ENCODE assay signal across 33 cellular contexts in genomic region chr20:8313073-8313472, GRCh38.
DNase-seq lines count a peak whose midpoint lies in the region; ATAC-seq, FAIRE-seq and TF ChIP-seq lines count a peak whose summit lies in the region.
"Had no signal": no experiment of that assay in that cellular context is flagged by ENCODE, and none has a peak within 500 bp of the region (broad histone marks: within the 10 kb centered on the region; RNA-seq: fewer than 3 reads in every experiment).

No MANE protein-coding gene starts in this region.

- H3K27me3 ChIP-seq in HepG2 (ENCODE audit: control insufficient read depth in 1 of 2, insufficient read depth in 2 of 2, low read length in 2 of 2) (no peaks in the 10 kb centered on the region), right lobe of liver (no peaks in the 10 kb centered on the region), GM23338 (ENCODE audit: insufficient read depth) (no peaks in the 10 kb centered on the region)
- H3K27me3 ChIP-seq: BE2C; BLaER1; BLaER1 treated with 17β-estradiol and CSF1 and Interleukin-3, amounts not matched to agents 10 nM and 100 nM had no signal

- intact Hi-C loops in HepG2 (cut with micrococcal nuclease; ENCODE audit: unreplicated experiment) (loop anchor here (10.0 kb wide), 1 partner anchor 212 kb away; no protein-coding TSS in a partner anchor), right lobe of liver (cut with DNase I) (no loop called here)

- TF ChIP-seq EP300 in HepG2 (IDR thresholded peaks at IDR 0.05; ENCODE audit: low read depth in 2 of 2, low read length in 2 of 2) (no peak), HepG2 (CRISPR knock-in tag; IDR thresholded peaks at IDR 0.05; ENCODE audit: borderline replicate concordance) (no peak)

- DNase-seq in HepG2 (ENCODE audit: low spot score): no peak
- DNase-seq in right lobe of liver: no peak
- DNase-seq in GM23338 (ENCODE audit: low spot score): no peak
- no peak for DNase-seq in activated CD4-positive, alpha-beta T cell treated with anti-CD3 and anti-CD28 coated beads, Interleukin-2, amount 50 U/mL, for 48 hours
- DNase-seq: 8988T; ACHN; AML-193; BE2C; C1 segment of cervical spinal cord; Caco-2; Calu3; CD4-positive, alpha-beta memory T cell; CD4-positive, alpha-beta T cell; CD4-positive, CD25-positive, alpha-beta regulatory T cell; CD8-positive, alpha-beta memory T cell; CD8-positive, alpha-beta T cell; COR-L47; DMS 273 treated with DMSO at 0.1 percent for 48 hours; DMS153; DMS53; DMS79; DMS79 treated with DMSO at 0.1 percent for 48 hours; DND-41; EL had no signal

- H3K9me3 Mint-ChIP-seq in GM23338: no peaks in the 10 kb centered on the region
- H3K9me3 Mint-ChIP-seq: CD4-positive, alpha-beta memory T cell; CD4-positive, alpha-beta T cell; CD8-positive, alpha-beta memory T cell; CD8-positive, alpha-beta T cell had no signal

- H3K27ac ChIP-seq in HepG2 (ENCODE audit: extremely low read length, insufficient read depth, low read length) (no peak overlapping the region), right lobe of liver (no peak overlapping the region), GM23338 (ENCODE audit: low read depth) (no peak overlapping the region)
- H3K27ac ChIP-seq: 22Rv1; A549; BLaER1; BLaER1 treated with 17β-estradiol and CSF1 and Interleukin-3, amounts not matched to agents 10 nM and 100 nM; C4-2B had no signal

- H3K36me3 Mint-ChIP-seq in GM23338 (ENCODE audit: low read depth): no peaks in the 10 kb centered on the region
- H3K36me3 Mint-ChIP-seq: CD4-positive, alpha-beta memory T cell; CD4-positive, CD25-positive, alpha-beta regulatory T cell; CD8-positive, alpha-beta memory T cell; CD8-positive, alpha-beta T cell had no signal

- FAIRE-seq in HepG2 (lab: Jason Lieb, UNC): no peak
- FAIRE-seq: A204.1, D721Med had no signal

- 96% methylated on average over 1 of the region's 1 CpG for WGBS in HepG2 (ENCODE audit: low lambda C conversion rate)
- WGBS in right lobe of liver (ENCODE audit: insufficient coverage, low coverage, low lambda C conversion rate, missing lambda C conversion rate): 83% methylated on average over 1 of the region's 1 CpG

- H3K27ac Mint-ChIP-seq in GM23338: no peak overlapping the region
- H3K27ac Mint-ChIP-seq: B cell; CD14-positive monocyte; CD4-positive, alpha-beta T cell; CD8-positive, alpha-beta memory T cell; CD8-positive, alpha-beta T cell had no signal

- H3K36me3 ChIP-seq in HepG2 (replicated peaks in 1 of 2; ENCODE audit: control insufficient read depth in 1 of 2, insufficient read depth in 2 of 2, low read length in 2 of 2) (no peaks in the 10 kb centered on the region; a peak in 1 of 5 replicates), right lobe of liver (no peaks in the 10 kb centered on the region), GM23338 (ENCODE audit: insufficient read depth) (no peaks in the 10 kb centered on the region)
- H3K36me3 ChIP-seq: BE2C; BLaER1; BLaER1 treated with 17β-estradiol and CSF1 and Interleukin-3, amounts not matched to agents 10 nM and 100 nM had no signal

- no peaks in the 10 kb centered on the region for H4K20me1 ChIP-seq in HepG2 (ENCODE audit: insufficient read depth, low read length)
- H4K20me1 ChIP-seq in GM23338 (replicated peaks; ENCODE audit: insufficient read depth): no peaks in the 10 kb centered on the region
- H4K20me1 ChIP-seq: BLaER1; BLaER1 treated with 17β-estradiol and CSF1 and Interleukin-3, amounts not matched to agents 10 nM and 100 nM had no signal

- no peaks in the 10 kb centered on the region for H3K27me3 Mint-ChIP-seq in GM23338 (ENCODE audit: insufficient read depth, low read depth, poor library complexity)
- H3K27me3 Mint-ChIP-seq: B cell; CD4-positive, alpha-beta memory T cell; CD4-positive, alpha-beta T cell had no signal

- no peak overlapping the region for H3K4me3 ChIP-seq in HepG2 (replicated peaks in 1 of 3; ENCODE audit: insufficient read depth in 1 of 3, low read depth in 2 of 3, low read length in 3 of 3)
- H3K4me3 ChIP-seq in right lobe of liver: no peak overlapping the region
- no peak overlapping the region for H3K4me3 ChIP-seq in GM23338
- H3K4me3 ChIP-seq: A549; BLaER1; BLaER1 treated with 17β-estradiol and CSF1 and Interleukin-3, amounts not matched to agents 10 nM and 100 nM had no signal

- no peak overlapping the region for H3K4me3 Mint-ChIP-seq in GM23338
- H3K4me3 Mint-ChIP-seq: B cell; CD14-positive monocyte; CD4-positive, alpha-beta memory T cell; CD4-positive, alpha-beta T cell; CD4-positive, CD25-positive, alpha-beta regulatory T cell; CD8-positive, alpha-beta memory T cell; CD8-positive, alpha-beta T cell had no signal

- peaks cover 15% of the 10 kb centered on the region; the same call in 2 of the 3 replicates for H3K4me1 Mint-ChIP-seq in GM23338
- H3K4me1 Mint-ChIP-seq: B cell; CD4-positive, alpha-beta memory T cell; CD4-positive, CD25-positive, alpha-beta regulatory T cell had no signal

- no peaks in the 10 kb centered on the region for H3K9me3 ChIP-seq in HepG2 (ENCODE audit: low read length)
- H3K9me3 ChIP-seq in right lobe of liver: no peaks in the 10 kb centered on the region
- H3K9me3 ChIP-seq: A549; BE2C; BLaER1; BLaER1 treated with 17β-estradiol and CSF1 and Interleukin-3, amounts not matched to agents 10 nM and 100 nM; Caco-2 had no signal

- TF ChIP-seq CTCF in HepG2 (CRISPR knock-in tag; IDR thresholded peaks at IDR 0.05) (no peak), right lobe of liver (IDR thresholded peaks at IDR 0.05) (no peak), GM23338 (conservative IDR thresholded peaks at IDR 0.05; ENCODE audit: low read depth in 2 of 2) (no peak)

- H3K4me1 ChIP-seq in HepG2 (ENCODE audit: insufficient read depth, low read length): peaks cover 16% of the 10 kb centered on the region
- peaks cover 0 to 6% (median 0%) of the 10 kb centered on the region in 4 donors for H3K4me1 ChIP-seq in right lobe of liver
- peaks cover 12% of the 10 kb centered on the region; the same call in 1 of the 2 replicates for H3K4me1 ChIP-seq in GM23338 (ENCODE audit: insufficient read depth)
- H3K4me1 ChIP-seq: A549; BLaER1 treated with 17β-estradiol and CSF1 and Interleukin-3, amounts not matched to agents 10 nM and 100 nM had no signal

- in situ Hi-C loops in HepG2 (cut with HindIII; ENCODE audit: extremely low pct_ligation_motif_present, low pct_unique_long_range_greater_than_20kb): no loop called here

- BruUV-seq in HepG2 (replicated peaks; lab: Mats Ljungman, UMichigan): no TSS peak

- CTCF ChIA-PET in HepG2 (lab: Yijun Ruan, JAX; ENCODE audit: low intra/inter-chr PET ratio, low total read pairs): no interaction called here

- peaks cover 6% of the 10 kb centered on the region for H3K79me2 ChIP-seq in HepG2 (ENCODE audit: insufficient read depth, low read length)
- no peaks in the 10 kb centered on the region for H3K79me2 ChIP-seq in GM23338 (replicated peaks; ENCODE audit: insufficient read depth)

- H3F3A ChIP-seq in GM23338 (replicated peaks; ENCODE audit: low read depth): no peaks in the 10 kb centered on the region

- no peak for TF ChIP-seq RAD21 in HepG2 (CRISPR knock-in tag; IDR thresholded peaks at IDR 0.05)

- no peaks in the 10 kb centered on the region; the same call in 1 of the 2 replicates for H3K9me2 ChIP-seq in GM23338 (ENCODE audit: insufficient read depth)

- ATAC-seq in HepG2 (no peak), right lobe of liver (no peak), GM23338 (no peak)
- ATAC-seq: A549; CD8-positive, alpha-beta T cell had no signal

- H2AFZ ChIP-seq in HepG2 (ENCODE audit: low read length) (no peak overlapping the region), GM23338 (no peak overlapping the region)

- H3K4me2 ChIP-seq in HepG2 (ENCODE audit: low read depth, low read length): no peak overlapping the region
- no peak overlapping the region for H3K4me2 ChIP-seq in GM23338
- H3K4me2 ChIP-seq: A549; BLaER1; BLaER1 treated with 17β-estradiol and CSF1 and Interleukin-3, amounts not matched to agents 10 nM and 100 nM had no signal

- POLR2A ChIA-PET in HepG2 (lab: Yijun Ruan, JAX): no interaction called here

- TF ChIP-seq POLR2A in HepG2 (IDR thresholded peaks at IDR 0.05; ENCODE audit: insufficient read depth in 1 of 2, low read depth in 2 of 2, low read length in 2 of 2) (no peak), right lobe of liver (IDR thresholded peaks at IDR 0.05) (no peak)

- no peak overlapping the region for H3K9ac ChIP-seq in HepG2 (ENCODE audit: insufficient read depth, low read depth, low read length)
- H3K9ac ChIP-seq: BLaER1; BLaER1 treated with 17β-estradiol and CSF1 and Interleukin-3, amounts not matched to agents 10 nM and 100 nM had no signal

TF ChIP-seq in HepG2, 621 proteins besides CTCF, POLR2A, EP300 and RAD21:
- peak; percentile 99 for TF ChIP-seq ZNF331 (CRISPR knock-in tag; IDR thresholded peaks at IDR 0.05)
- TF ChIP-seq ZSCAN21 (CRISPR knock-in tag; IDR thresholded peaks at IDR 0.05; ENCODE audit: borderline replicate concordance): no peak

TF ChIP-seq in GM23338, 12 proteins besides CTCF, POLR2A, EP300 and RAD21 (continues in another document):
- no peak for TF ChIP-seq EZH2 (IDR thresholded peaks at IDR 0.05; ENCODE audit: low read depth, unreplicated experiment)
- TF ChIP-seq ZNF331 (CRISPR knock-in tag; IDR thresholded peaks at IDR 0.05; ENCODE audit: low read depth): peak; percentile 59
- TF ChIP-seq CREB1 (CRISPR knock-in tag; IDR thresholded peaks at IDR 0.05; ENCODE audit: low read depth): no peak
- no peak for TF ChIP-seq REST (IDR thresholded peaks at IDR 0.05; ENCODE audit: unreplicated experiment)
- TF ChIP-seq STAT1 (IDR thresholded peaks at IDR 0.05; ENCODE audit: unreplicated experiment): no peak
